Comparison of ENCODE assay signal across 26 cellular contexts in genomic region chr5:36705055-36705454, GRCh38.
"Had no signal": no experiment of that assay in that cellular context is flagged by ENCODE, and none has a peak within 500 bp of the region (broad histone marks: within the 10 kb centered on the region; RNA-seq: fewer than 3 reads in every experiment).

No MANE protein-coding gene starts in this region.

- H3K9me3 Mint-ChIP-seq: activated naive CD4-positive, alpha-beta T cell treated with anti-CD3 and anti-CD28 coated beads, Interleukin-2, amount 50 U/mL, for 24 hours; activated T-helper 1 cell treated with anti-CD3 and anti-CD28 coated beads, Interleukin-12 subunit alpha, Interleukin-12 subunit beta, Interleukin-2, Interleukin-4 antibody, amounts not matched to agents 30 ng/mL and 10 ng/mL and 1 ng/mL, durations not matched to agents 14 hours and 24 hours and 36 hours had no signal

- H3K4me3 ChIP-seq: breast epithelium, K562, SK-N-MC had no signal

- H3K4me3 Mint-ChIP-seq: activated CD8-positive, alpha-beta memory T cell treated with anti-CD3 and anti-CD28 coated beads, Interleukin-2, amount 10 ng/mL, durations not matched to agents 7 days and 5 days; activated naive CD4-positive, alpha-beta T cell treated with anti-CD3 and anti-CD28 coated beads, Interleukin-2, amount 50 U/mL, for 24 hours; activated T-cell treated with anti-CD3 and anti-CD28 coated beads, Interleukin-2, amount 50 U/mL, for 24 hours; activated T-helper 1 cell treated with anti-CD3 and anti-CD28 coated beads, Interleukin-12 subunit alpha, Interleukin-12 subunit beta, Interleukin-2, Interleukin-4 antibody, amounts not matched to agents 30 ng/mL and 10 ng/mL and 1 ng/mL, durations not matched to agents 14 hours and 24 hours and 36 hours; T-cell had no signal

- DNase-seq: activated CD4-positive, alpha-beta T cell treated with anti-CD3 and anti-CD28 coated beads for 48 hours; activated CD4-positive, alpha-beta T cell treated with anti-CD3 and anti-CD28 coated beads, Interleukin-2, amount 50 U/mL, for 4 hours; activated CD8-positive, alpha-beta memory T cell treated with anti-CD3 and anti-CD28 coated beads, Interleukin-2, amount 10 ng/mL, durations not matched to agents 7 days and 5 days; activated effector memory CD4-positive, alpha-beta T cell treated with Interleukin-2 at 50 U/mL for 16 hours; activated naive CD4-positive, alpha-beta T cell; activated T-cell treated with anti-CD3 and anti-CD28 coated beads, Interleukin-2, amount 50 U/mL, for 24 hours; aorta; central memory CD4-positive, alpha-beta T cell; Kasumi-1; NCI-H1048; NCI-H146; NCI-H1930; NCI-H2171; NCI-H2227 treated with DMSO at 0.1 percent for 48 hours; NCI-H526 treated with DMSO at 0.1 percent for 48 hours; NCI-H82; T-cell; T-helper 2 cell; T1000; WERI-Rb-1 had no signal

- H3K36me3 Mint-ChIP-seq: activated CD8-positive, alpha-beta memory T cell treated with anti-CD3 and anti-CD28 coated beads, Interleukin-2, amount 10 ng/mL, durations not matched to agents 7 days and 5 days had no signal

- H3K9me3 ChIP-seq: breast epithelium had no signal

- H3K36me3 ChIP-seq: breast epithelium, WERI-Rb-1 had no signal

- H3K27me3 ChIP-seq: breast epithelium had no signal

- H3K27ac Mint-ChIP-seq: activated CD8-positive, alpha-beta memory T cell treated with anti-CD3 and anti-CD28 coated beads, Interleukin-2, amount 10 ng/mL, durations not matched to agents 7 days and 5 days; activated naive CD4-positive, alpha-beta T cell treated with anti-CD3 and anti-CD28 coated beads, Interleukin-2, amount 50 U/mL, for 24 hours; activated T-cell treated with anti-CD3 and anti-CD28 coated beads, Interleukin-2, amount 50 U/mL, for 24 hours; activated T-helper 1 cell treated with anti-CD3 and anti-CD28 coated beads, Interleukin-12 subunit alpha, Interleukin-12 subunit beta, Interleukin-2, Interleukin-4 antibody, amounts not matched to agents 30 ng/mL and 10 ng/mL and 1 ng/mL, durations not matched to agents 14 hours and 24 hours and 36 hours; T-cell had no signal

- H3K4me1 ChIP-seq: breast epithelium had no signal

- H3K4me1 Mint-ChIP-seq: activated CD8-positive, alpha-beta memory T cell treated with anti-CD3 and anti-CD28 coated beads, Interleukin-2, amount 10 ng/mL, durations not matched to agents 7 days and 5 days; activated naive CD4-positive, alpha-beta T cell treated with anti-CD3 and anti-CD28 coated beads, Interleukin-2, amount 50 U/mL, for 24 hours; T-cell had no signal

- H3K27ac ChIP-seq: breast epithelium, SK-N-MC, WERI-Rb-1 had no signal

- ATAC-seq: activated CD4-positive, CD25-positive, alpha-beta regulatory T cell treated with anti-CD3 and anti-CD28 coated beads, Interleukin-2, amount 50 U/mL, for 24 hours; activated CD8-positive, alpha-beta memory T cell treated with anti-CD3 and anti-CD28 coated beads, Interleukin-2, amount 10 ng/mL, durations not matched to agents 7 days and 5 days; K562; T-cell had no signal
